In genomic region chr17:40316571-40317344, GRCh38 we compare ENCODE assay signal across 1 cellular context.
TF ChIP-seq lines count a peak whose summit lies in the region.

No MANE protein-coding gene starts in this region.

TF ChIP-seq in A549, 52 proteins besides CTCF, POLR2A, EP300 and RAD21:
- TF ChIP-seq CEBPB (IDR thresholded peaks at IDR 0.05) = no peak
- peak; percentile 32; the same call in 1 of the 2 replicates for TF ChIP-seq ATOH8 (CRISPR knock-in tag; IDR thresholded peaks at IDR 0.05; ENCODE audit: low read depth)
- TF ChIP-seq ESRRA (IDR thresholded peaks at IDR 0.05; ENCODE audit: borderline replicate concordance, low read length) = no peak
- TF ChIP-seq SMC3 (IDR thresholded peaks at IDR 0.05) = peak; percentile 34; the same call in 2 of the 3 replicates
- peak; percentile 59 for TF ChIP-seq GATA3 (IDR thresholded peaks at IDR 0.05; ENCODE audit: borderline replicate concordance)
- TF ChIP-seq E2F6 (IDR thresholded peaks at IDR 0.05; ENCODE audit: borderline replicate concordance, low read depth) = peak; percentile 91
- TF ChIP-seq EHMT2 (IDR thresholded peaks at IDR 0.05; ENCODE audit: low read depth) = no peak
- TF ChIP-seq REST (IDR thresholded peaks at IDR 0.05) = no peak
- no peak for TF ChIP-seq HDAC2 (IDR thresholded peaks at IDR 0.05)
- peak; percentile 75 for TF ChIP-seq PBX3 (IDR thresholded peaks at IDR 0.05)
- TF ChIP-seq JUN (IDR thresholded peaks at IDR 0.05) = peak; percentile 38 to 72; a peak in 3 of 5 replicates
- peak; percentile 45; the same call in 1 of the 3 replicates for TF ChIP-seq BCL3 (IDR thresholded peaks at IDR 0.05)
- no peak for TF ChIP-seq USF2 (IDR thresholded peaks at IDR 0.05)
- TF ChIP-seq JUNB (IDR thresholded peaks at IDR 0.05) = 0 out of 2 replicates have a peak, but pooled peaks have one; percentile 23
- no peak for TF ChIP-seq RFX5 (IDR thresholded peaks at IDR 0.05)
- TF ChIP-seq KDM5A (IDR thresholded peaks at IDR 0.05) = no peak
- peak; percentile 86 for TF ChIP-seq MAX (IDR thresholded peaks at IDR 0.05)
